ENCODE assay signal across 7 cellular contexts in the genomic region with DNA sequence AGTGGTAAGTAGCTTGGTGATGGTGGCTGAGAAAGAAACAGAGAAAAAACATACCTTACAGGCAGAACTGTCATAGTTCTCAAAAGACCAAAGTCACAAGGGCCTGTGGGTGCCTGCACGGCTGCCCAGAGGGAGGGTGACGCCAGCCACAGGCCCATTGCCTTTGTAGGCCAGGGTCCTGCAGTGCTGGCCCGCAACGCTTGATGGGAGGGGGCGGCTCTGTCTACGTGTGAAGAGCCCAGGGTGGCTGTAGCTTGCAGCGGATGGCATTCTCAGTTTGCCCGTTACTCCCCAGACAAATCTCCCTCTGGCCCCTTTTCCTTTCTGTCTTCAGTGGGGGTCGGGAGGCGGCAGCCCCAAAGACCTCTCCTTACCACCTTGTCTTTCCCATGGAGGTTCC. TPM values are rescaled to one million over a fixed set of nuclear protein-coding genes. Genes with fewer than 3 reads are reported as not detected.
"Had no signal": no experiment of that assay in that cellular context is flagged by ENCODE, and none has a peak within 500 bp of the region (broad histone marks: within the 10 kb centered on the region; RNA-seq: fewer than 3 reads in every experiment).

No MANE protein-coding gene starts in this region.

- H3K4me3 Mint-ChIP-seq: H9, IgD-negative memory B cell had no signal

- H2AFZ ChIP-seq: GM23248 had no signal

- H3K27ac ChIP-seq: GM23248, KMS-11 had no signal

- H3K4me2 ChIP-seq: KMS-11 had no signal

- H3K27ac Mint-ChIP-seq: IgD-negative memory B cell had no signal

- H3K4me3 ChIP-seq: GM23248 had no signal

- H3K36me3 Mint-ChIP-seq: IgD-negative memory B cell had no signal

- DNase-seq: GM23248, GOT3, H9, HCEC 1CT, KBM-7 had no signal

RNA-seq across cellular contexts. Expression of a gene that starts 24.7 kb away (rescaled TPM):
- total RNA-seq: GM23248 had no signal
- polyA plus RNA-seq: GM23248, IgD-negative memory B cell had no signal
